In the genomic region with DNA sequence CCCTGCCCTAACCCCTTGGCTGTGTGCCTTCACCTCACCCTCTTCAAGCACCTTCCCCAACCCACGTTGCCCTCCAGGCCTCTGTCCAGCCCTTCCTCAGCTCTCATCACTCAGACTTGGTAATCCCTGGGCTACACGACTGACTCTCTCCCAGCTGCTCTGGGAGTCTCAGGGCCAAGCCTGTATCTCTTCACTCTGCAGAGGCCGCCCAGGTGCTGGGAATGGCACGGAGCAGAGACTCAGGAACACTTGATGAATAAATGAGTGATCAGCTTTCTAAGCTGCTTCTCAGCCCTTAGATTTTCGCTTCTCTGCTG, we compare ENCODE assay signal across 1 cellular context.
TF ChIP-seq lines count a peak whose summit lies in the region.

No MANE protein-coding gene starts in this region.

TF ChIP-seq in H1, 55 proteins besides CTCF, POLR2A, EP300 and RAD21:
- no peak for TF ChIP-seq TBP (IDR thresholded peaks at IDR 0.05; ENCODE audit: low read depth, low read length)
- no peak for TF ChIP-seq TAF1 (IDR thresholded peaks at IDR 0.05; ENCODE audit: low read depth, low read length)
- TF ChIP-seq SIX5 (IDR thresholded peaks at IDR 0.05; ENCODE audit: low read depth, low read length) = no peak
- no peak for TF ChIP-seq BACH1 (IDR thresholded peaks at IDR 0.05; ENCODE audit: low read length)
- no peak for TF ChIP-seq CEBPB (IDR thresholded peaks at IDR 0.05; ENCODE audit: low read depth, low read length)
